Comparison of ENCODE assay signal across 8 cellular contexts in the genomic region with DNA sequence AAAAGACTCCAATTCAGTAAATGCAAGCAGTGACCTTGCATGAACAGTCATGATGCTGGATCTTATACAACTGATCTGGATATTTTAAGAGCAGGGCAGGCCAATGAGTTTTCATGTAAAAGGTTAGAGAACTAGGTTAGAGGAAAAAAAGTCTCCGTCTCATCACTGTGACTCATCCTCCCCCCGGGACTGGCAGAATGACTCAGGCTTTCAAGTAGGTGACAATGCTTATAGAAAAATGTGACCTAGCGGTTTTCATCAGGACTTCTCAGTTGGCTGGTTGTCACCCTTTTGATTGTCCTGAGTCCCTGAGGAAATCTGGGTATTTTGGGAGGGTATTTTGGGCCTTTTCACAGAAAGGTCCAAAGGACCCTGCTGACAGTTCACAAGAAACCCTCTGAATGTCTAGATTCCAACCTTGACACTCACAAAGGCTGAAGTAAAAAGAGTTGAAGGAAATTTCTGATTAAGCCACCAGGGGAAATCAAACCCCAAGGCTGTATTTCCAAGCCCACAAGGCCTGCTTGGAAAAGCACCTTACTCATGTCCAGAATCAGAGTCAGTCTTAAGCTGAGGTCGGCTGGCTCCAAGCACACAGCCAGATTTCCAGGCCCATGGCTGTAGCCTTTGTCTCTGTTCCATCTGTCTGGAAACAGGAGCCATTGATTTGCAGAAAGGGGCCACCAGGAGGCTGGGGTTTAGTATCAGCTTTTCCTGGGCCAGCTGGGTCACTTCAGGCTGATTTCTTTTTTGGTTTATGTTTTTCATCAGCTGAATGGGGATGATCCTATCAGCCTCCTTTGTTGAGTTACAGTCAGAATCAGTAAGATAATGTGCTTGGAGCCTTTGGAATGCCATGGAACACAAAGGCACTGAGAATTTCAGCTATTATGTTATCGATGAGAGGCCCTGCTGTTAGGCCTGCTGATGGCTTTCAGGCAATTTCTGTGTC.
DNase-seq lines count a peak whose midpoint lies in the region; ATAC-seq and TF ChIP-seq lines count a peak whose summit lies in the region.

No MANE protein-coding gene starts in this region.

- no peaks in the 10 kb centered on the region for H3K9me3 ChIP-seq in adrenal gland (replicated peaks in 1 of 3)

- DNase-seq in GM10266 (ENCODE audit: extremely low spot score) (peak; percentile 26), HT1080 (ENCODE audit: low read depth) (peak; percentile 93), adrenal gland (peak; percentile 79 to 94 (median 91)), inferior parietal cortex (ENCODE audit: extremely low spot score) (peak; percentile 36), NCI-H1930 (lab: John Stamatoyannopoulos, UW) (no peak)
- DNase-seq in stimulated activated naive CD8-positive, alpha-beta T cell treated with anti-CD3 and anti-CD28 coated beads, Interleukin-15, amount 100 ng/mL, for 72 hours = peak in 1 of 2 donors; percentile 22
- no peak for DNase-seq in activated CD4-positive, alpha-beta T cell treated with anti-CD3 and anti-CD28 coated beads for 1 hour

- peak in 1 of 2 donors; percentile 5 for TF ChIP-seq POLR2A in adrenal gland (IDR thresholded peaks at IDR 0.05)

- peak; percentile 92 for ATAC-seq in GM21717 (IDR thresholded peaks at IDR 0.05; ENCODE audit: unreplicated experiment)
- ATAC-seq in stimulated activated naive CD8-positive, alpha-beta T cell treated with anti-CD3 and anti-CD28 coated beads, Interleukin-15, amount 100 ng/mL, for 72 hours = peak; percentile 74

- H3K4me3 ChIP-seq in adrenal gland = no peak overlapping the region

- H3K27ac Mint-ChIP-seq in stimulated activated naive CD8-positive, alpha-beta T cell treated with anti-CD3 and anti-CD28 coated beads, Interleukin-15, amount 100 ng/mL, for 72 hours = no peak overlapping the region

- WGBS in adrenal gland, 4 donors = 36 to 45% (median 38%) methylated on average over 5 of the region's 5 CpGs

- H3K4me1 Mint-ChIP-seq in stimulated activated naive CD8-positive, alpha-beta T cell treated with anti-CD3 and anti-CD28 coated beads, Interleukin-15, amount 100 ng/mL, for 72 hours = no peaks in the 10 kb centered on the region

- TF ChIP-seq CTCF in GM10266 (IDR thresholded peaks at IDR 0.05; ENCODE audit: control insufficient read depth, insufficient read depth, low read depth, missing control alignments) (no peak), adrenal gland (IDR thresholded peaks at IDR 0.05) (peak in 5 of 6 experiments; percentile 33 to 64 (median 49))

- intact Hi-C loops in adrenal gland (cut with DNase I) = no loop called here

- H3K9me3 Mint-ChIP-seq in stimulated activated naive CD8-positive, alpha-beta T cell treated with anti-CD3 and anti-CD28 coated beads, Interleukin-15, amount 100 ng/mL, for 72 hours = no peaks in the 10 kb centered on the region

- H3K4me3 Mint-ChIP-seq in stimulated activated naive CD8-positive, alpha-beta T cell treated with anti-CD3 and anti-CD28 coated beads, Interleukin-15, amount 100 ng/mL, for 72 hours = no peak overlapping the region

- peaks cover 12 to 19% of the 10 kb centered on the region in 2 donors for H3K4me1 ChIP-seq in adrenal gland (replicated peaks in 1 of 2)

- H3K27ac ChIP-seq in adrenal gland = peak overlapping the region; percentile 37 to 88 (median 84)

- no peaks in the 10 kb centered on the region for H3K27me3 Mint-ChIP-seq in stimulated activated naive CD8-positive, alpha-beta T cell treated with anti-CD3 and anti-CD28 coated beads, Interleukin-15, amount 100 ng/mL, for 72 hours

- H3K27me3 ChIP-seq in adrenal gland = no peaks in the 10 kb centered on the region

- no peaks in the 10 kb centered on the region for H3K36me3 ChIP-seq in adrenal gland (replicated peaks in 1 of 2)

Comparison
In these comparisons a context has a peak if more than half of its experiments do, and no peak if none do; other contexts are left out.
1. DNase-seq: peak in GM10266 (single experiment), HT1080 (single experiment), adrenal gland (7 of 7) and inferior parietal cortex (single experiment); none in NCI-H1930 (0 of 2) and activated CD4-positive, alpha-beta T cell treated with anti-CD3 and anti-CD28 coated beads for 1 hour (single experiment).